Comparison of ENCODE assay signal across 10 cellular contexts in genomic region chr2:26355038-26355995, GRCh38. TPM values are rescaled to one million over a fixed set of nuclear protein-coding genes. Genes with fewer than 3 reads are reported as not detected.
A peak's percentile ranks its signal among the peaks of the same experiment; 100 is the strongest.
DNase-seq lines count a peak whose midpoint lies in the region; ATAC-seq and TF ChIP-seq lines count a peak whose summit lies in the region.
"Had no signal": no experiment of that assay in that cellular context is flagged by ENCODE, and none has a peak within 500 bp of the region (broad histone marks: within the 10 kb centered on the region; RNA-seq: fewer than 3 reads in every experiment).

No MANE protein-coding gene starts in this region.

- ATAC-seq in HG02884 (IDR thresholded peaks at IDR 0.05; ENCODE audit: unreplicated experiment) = no peak

- no peak overlapping the region for H3K4me3 ChIP-seq in retinal pigment epithelial cell (ENCODE audit: low read length)

- peak; percentile 17 for DNase-seq in NCI-H2029 (lab: John Stamatoyannopoulos, UW)
- no peak for DNase-seq in NCI-H2029 treated with DMSO at 0.1 percent for 48 hours (lab: John Stamatoyannopoulos, UW)
- peak; percentile 64 for DNase-seq in NCI-H2171 (lab: John Stamatoyannopoulos, UW)
- DNase-seq in dermis blood vessel endothelial cell = peak; percentile 21
- peak; percentile 91 for DNase-seq in retinal pigment epithelial cell (ENCODE audit: low read depth)
- no peak for DNase-seq in activated CD8-positive, alpha-beta memory T cell treated with anti-CD3 and anti-CD28 coated beads for 24 hours
- DNase-seq in ecto neural progenitor cell (ENCODE audit: low spot score) = no peak

- TF ChIP-seq CTCF in retinal pigment epithelial cell (conservative IDR thresholded peaks at IDR 0.05; ENCODE audit: low read depth, low read length) = no peak

RNA-seq across cellular contexts. Expression of gene ADGRF3, which starts 8.7 kb away (rescaled TPM):
- 0.84 TPM in 1 of 2 replicates, not detected in the other for total RNA-seq in dermis blood vessel endothelial cell

RNA-seq across cellular contexts. Expression of gene SELENOI, which starts 9.4 kb away (rescaled TPM):
- total RNA-seq in dermis blood vessel endothelial cell = 16.7 and 17.9 TPM in 2 replicates

RNA-seq across cellular contexts. Expression of gene DRC1, which starts 46.4 kb away (rescaled TPM):
- 0.09 and 0.17 TPM in 2 replicates for total RNA-seq in dermis blood vessel endothelial cell
- total RNA-seq: B cell; T-helper 2 cell treated with Interferon-gamma antibody and Interleukin-4, amounts not matched to agents 100 ng/mL and 5 ng/mL, for 36 hours had no signal

Comparison
In these comparisons a context has a peak if more than half of its experiments do, and no peak if none do; other contexts are left out.
1. DNase-seq: peak in NCI-H2029 (single experiment), NCI-H2171 (single experiment), dermis blood vessel endothelial cell (single experiment) and retinal pigment epithelial cell (single experiment); none in NCI-H2029 treated with DMSO at 0.1 percent for 48 hours (single experiment), activated CD8-positive, alpha-beta memory T cell treated with anti-CD3 and anti-CD28 coated beads for 24 hours (single experiment) and ecto neural progenitor cell (single experiment).